ENCODE assay signal across 1 cellular context in genomic region chr19:4866595-4867424, GRCh38.
TF ChIP-seq lines count a peak whose summit lies in the region.

No MANE protein-coding gene starts in this region.

TF ChIP-seq in HepG2, 621 proteins besides CTCF, POLR2A, EP300 and RAD21 (continued from another document and continues in another):
- TF ChIP-seq ZFY (CRISPR knock-in tag; IDR thresholded peaks at IDR 0.05), result peak; percentile 66
- peak; percentile 88; the same call in 1 of the 2 replicates for TF ChIP-seq RXRA (CRISPR knock-in tag; IDR thresholded peaks at IDR 0.05)
- no peak for TF ChIP-seq RBFOX2 (IDR thresholded peaks at IDR 0.05; ENCODE audit: low read depth, low read length)
- 0 out of 2 replicates have a peak, but pooled peaks have one; percentile 20 for TF ChIP-seq ZNF350 (CRISPR knock-in tag; IDR thresholded peaks at IDR 0.05; ENCODE audit: borderline replicate concordance, low read depth)
- 0 out of 2 replicates have a peak, but pooled peaks have one; percentile 24 for TF ChIP-seq CSRNP1 (CRISPR knock-in tag; IDR thresholded peaks at IDR 0.05)
- TF ChIP-seq ZNF784 (CRISPR knock-in tag; IDR thresholded peaks at IDR 0.05; ENCODE audit: borderline replicate concordance), result 0 out of 2 replicates have a peak, but pooled peaks have one; percentile 37
- TF ChIP-seq ZNF143 (CRISPR knock-in tag; IDR thresholded peaks at IDR 0.05), result no peak
- 0 out of 2 replicates have a peak, but pooled peaks have one; percentile 33 for TF ChIP-seq NR1H2 (CRISPR knock-in tag; IDR thresholded peaks at IDR 0.05; ENCODE audit: borderline replicate concordance, low read depth)
- no peak for TF ChIP-seq ZNF407 (CRISPR knock-in tag; IDR thresholded peaks at IDR 0.05; ENCODE audit: not compliant biosample characterization)
- TF ChIP-seq ZBTB4 (CRISPR knock-in tag; IDR thresholded peaks at IDR 0.05; ENCODE audit: borderline replicate concordance), result 0 out of 2 replicates have a peak, but pooled peaks have one; percentile 56
- peak; percentile 71 for TF ChIP-seq ZFX (CRISPR knock-in tag; IDR thresholded peaks at IDR 0.05; ENCODE audit: low read depth)
- TF ChIP-seq DZIP1 (CRISPR knock-in tag; IDR thresholded peaks at IDR 0.05), result 0 out of 2 replicates have a peak, but pooled peaks have one; percentile 39
- TF ChIP-seq FOXO1 (CRISPR knock-in tag; IDR thresholded peaks at IDR 0.05), result no peak
- no peak for TF ChIP-seq CSRNP2 (CRISPR knock-in tag; conservative IDR thresholded peaks at IDR 0.05; ENCODE audit: low read depth)
- TF ChIP-seq MYC (CRISPR knock-in tag; IDR thresholded peaks at IDR 0.05; ENCODE audit: borderline replicate concordance), result 0 out of 2 replicates have a peak, but pooled peaks have one; percentile 18
- TF ChIP-seq ZBTB38 (CRISPR knock-in tag; IDR thresholded peaks at IDR 0.05), result no peak
- no peak for TF ChIP-seq CBX5 (CRISPR knock-in tag; IDR thresholded peaks at IDR 0.05; ENCODE audit: borderline replicate concordance)
- no peak for TF ChIP-seq ZSCAN20 (CRISPR knock-in tag; IDR thresholded peaks at IDR 0.05; ENCODE audit: borderline replicate concordance)
- peak; percentile 44; the same call in 1 of the 2 replicates for TF ChIP-seq FOXK1 (CRISPR knock-in tag; IDR thresholded peaks at IDR 0.05; ENCODE audit: borderline replicate concordance, low read depth)
- TF ChIP-seq ZNF761 (CRISPR knock-in tag; conservative IDR thresholded peaks at IDR 0.05), result 0 out of 2 replicates have a peak, but pooled peaks have one; percentile 12
- TF ChIP-seq SPEN (CRISPR knock-in tag; IDR thresholded peaks at IDR 0.05; ENCODE audit: low read depth), result no peak
- no peak for TF ChIP-seq ZNF431 (CRISPR knock-in tag; IDR thresholded peaks at IDR 0.05; ENCODE audit: borderline replicate concordance, low read depth)
- TF ChIP-seq THRA (CRISPR knock-in tag; IDR thresholded peaks at IDR 0.05; ENCODE audit: borderline replicate concordance), result peak; percentile 44; the same call in 1 of the 2 replicates
- 0 out of 2 replicates have a peak, but pooled peaks have one; percentile 35 for TF ChIP-seq MTA1 (CRISPR knock-in tag; IDR thresholded peaks at IDR 0.05; ENCODE audit: borderline replicate concordance)
- TF ChIP-seq ZEB1 (IDR thresholded peaks at IDR 0.05; ENCODE audit: insufficient replicate concordance, low read depth), result no peak
- no peak for TF ChIP-seq TERF1 (CRISPR knock-in tag; IDR thresholded peaks at IDR 0.05)
- TF ChIP-seq SRY (CRISPR knock-in tag; IDR thresholded peaks at IDR 0.05), result 0 out of 2 replicates have a peak, but pooled peaks have one; percentile 59
- TF ChIP-seq FOXP1 (IDR thresholded peaks at IDR 0.05), result no peak
- no peak for TF ChIP-seq FOXP1 (CRISPR knock-in tag; IDR thresholded peaks at IDR 0.05)
- TF ChIP-seq ZNF530 (CRISPR knock-in tag; IDR thresholded peaks at IDR 0.05; ENCODE audit: low read depth), result no peak
- TF ChIP-seq ZBTB7B (CRISPR knock-in tag; IDR thresholded peaks at IDR 0.05), result peak; percentile 45; the same call in 1 of the 2 replicates
- TF ChIP-seq YEATS4 (CRISPR knock-in tag; IDR thresholded peaks at IDR 0.05; ENCODE audit: borderline replicate concordance), result no peak; the same call in 1 of the 2 replicates
